ENCODE assay signal across 8 cellular contexts in genomic region chr10:14653271-14654161, GRCh38.
DNase-seq lines count a peak whose midpoint lies in the region; ATAC-seq and TF ChIP-seq lines count a peak whose summit lies in the region.

No MANE protein-coding gene starts in this region.

- WGBS in adrenal gland, 4 donors: 25 to 37% (median 32%) methylated on average over 8 of the region's 8 CpGs

- peak; percentile 24 for ATAC-seq in stimulated activated naive CD8-positive, alpha-beta T cell treated with anti-CD3 and anti-CD28 coated beads, Interleukin-15, Interleukin-2, amounts not matched to agents 100 U/mL and 50 U/mL, for 24 hours
- ATAC-seq in GM18858 (IDR thresholded peaks at IDR 0.05; ENCODE audit: unreplicated experiment): no peak

- no peaks in the 10 kb centered on the region for H3K9me3 Mint-ChIP-seq in CD8-positive, alpha-beta memory T cell
- no peaks in the 10 kb centered on the region for H3K9me3 Mint-ChIP-seq in immature natural killer cell

- H3K9me3 ChIP-seq in CD8-positive, alpha-beta memory T cell (ENCODE audit: low read length): no peaks in the 10 kb centered on the region
- no peaks in the 10 kb centered on the region for H3K9me3 ChIP-seq in adrenal gland (replicated peaks in 1 of 3)

- CTCF ChIA-PET in CD8-positive, alpha-beta memory T cell (lab: Charles Lee): interaction anchor here (0.9 to 1.2 kb wide), 3 partner anchors 30 to 117 kb away, joined by 3 read pairs; no protein-coding TSS in a partner anchor

- peaks cover 51% of the 10 kb centered on the region for H3K4me1 ChIP-seq in CD8-positive, alpha-beta memory T cell (ENCODE audit: insufficient read depth, low read length)
- H3K4me1 ChIP-seq in adrenal gland (replicated peaks in 1 of 2): peaks cover 9 to 32% of the 10 kb centered on the region in 2 donors

- no peak overlapping the region for H3K27ac ChIP-seq in CD8-positive, alpha-beta memory T cell (ENCODE audit: low read depth, low read length)
- H3K27ac ChIP-seq in adrenal gland: peak overlapping the region; percentile 6 to 86 (median 73)

- H3K27ac Mint-ChIP-seq in CD8-positive, alpha-beta memory T cell: peak overlapping the region in 7 of 8 donors; percentile 10 to 91 (median 71)
- peak overlapping the region in 2 of 6 donors; percentile 33 to 44 for H3K27ac Mint-ChIP-seq in immature natural killer cell

- no peak overlapping the region for H3K4me3 ChIP-seq in CD8-positive, alpha-beta memory T cell (ENCODE audit: low read length)
- no peak overlapping the region for H3K4me3 ChIP-seq in adrenal gland

- peaks cover 25 to 92% (median 90%) of the 10 kb centered on the region in 3 donors for H3K4me1 Mint-ChIP-seq in CD8-positive, alpha-beta memory T cell
- peaks cover 56 to 57% of the 10 kb centered on the region in 2 donors for H3K4me1 Mint-ChIP-seq in immature natural killer cell

- H3K27me3 ChIP-seq in CD8-positive, alpha-beta memory T cell (ENCODE audit: insufficient read depth, low read length, poor library complexity, severe bottlenecking): no peaks in the 10 kb centered on the region
- H3K27me3 ChIP-seq in adrenal gland: no peaks in the 10 kb centered on the region

- H3K27me3 Mint-ChIP-seq in CD8-positive, alpha-beta memory T cell: no peaks in the 10 kb centered on the region
- H3K27me3 Mint-ChIP-seq in immature natural killer cell (ENCODE audit: low read depth in 3 of 3): peaks cover 0 to 2% (median 2%) of the 10 kb centered on the region in 3 donors

- no peak for TF ChIP-seq POLR2A in adrenal gland (IDR thresholded peaks at IDR 0.05)

- H3K36me3 ChIP-seq in CD8-positive, alpha-beta memory T cell (ENCODE audit: insufficient read depth, low read length): no peaks in the 10 kb centered on the region
- no peaks in the 10 kb centered on the region for H3K36me3 ChIP-seq in adrenal gland (replicated peaks in 1 of 2)

- H3K36me3 Mint-ChIP-seq in CD8-positive, alpha-beta memory T cell: no peaks in the 10 kb centered on the region
- no peaks in the 10 kb centered on the region for H3K36me3 Mint-ChIP-seq in immature natural killer cell

- intact Hi-C loops in adrenal gland (cut with DNase I): loop anchor here in 1 of 2 donors (5.0 kb wide), 1 partner anchor 169 kb away; no protein-coding TSS in a partner anchor

- DNase-seq in CD8-positive, alpha-beta memory T cell: peak in 1 of 5 donors; percentile 52
- DNase-seq in HuH-7.5 (ENCODE audit: low spot score) (peak; percentile 27), adrenal gland (peak; percentile 49 to 82 (median 61)), immature natural killer cell (no peak)
- DNase-seq in stimulated activated naive CD8-positive, alpha-beta T cell treated with anti-CD3 and anti-CD28 coated beads, Interleukin-15, Interleukin-2, amounts not matched to agents 100 U/mL and 50 U/mL, for 24 hours: no peak
- DNase-seq in effector CD4-positive, alpha-beta T cell: no peak
- no peak for DNase-seq in stimulated activated CD4-positive, alpha-beta T cell treated with anti-CD3 and anti-CD28 coated beads, Interleukin-2, amount 100 ng/mL, for 24 hours

- peak overlapping the region in 3 of 7 donors; percentile 30 to 48 (median 36) for H3K4me3 Mint-ChIP-seq in CD8-positive, alpha-beta memory T cell
- H3K4me3 Mint-ChIP-seq in immature natural killer cell: peak overlapping the region in 3 of 5 donors; percentile 9 to 50 (median 11)

- POLR2A ChIA-PET in CD8-positive, alpha-beta memory T cell (lab: Charles Lee): no interaction called here

- no peak for TF ChIP-seq CTCF in adrenal gland (IDR thresholded peaks at IDR 0.05)

Comparison
In these comparisons a context has a peak if more than half of its experiments do, and no peak if none do; other contexts are left out.
1. DNase-seq: peak in HuH-7.5 (single experiment) and adrenal gland (7 of 7); none in immature natural killer cell (0 of 3), stimulated activated naive CD8-positive, alpha-beta T cell treated with anti-CD3 and anti-CD28 coated beads, Interleukin-15, Interleukin-2, amounts not matched to agents 100 U/mL and 50 U/mL, for 24 hours (single experiment), effector CD4-positive, alpha-beta T cell (single experiment) and stimulated activated CD4-positive, alpha-beta T cell treated with anti-CD3 and anti-CD28 coated beads, Interleukin-2, amount 100 ng/mL, for 24 hours (0 of 2).